In the genomic region with DNA sequence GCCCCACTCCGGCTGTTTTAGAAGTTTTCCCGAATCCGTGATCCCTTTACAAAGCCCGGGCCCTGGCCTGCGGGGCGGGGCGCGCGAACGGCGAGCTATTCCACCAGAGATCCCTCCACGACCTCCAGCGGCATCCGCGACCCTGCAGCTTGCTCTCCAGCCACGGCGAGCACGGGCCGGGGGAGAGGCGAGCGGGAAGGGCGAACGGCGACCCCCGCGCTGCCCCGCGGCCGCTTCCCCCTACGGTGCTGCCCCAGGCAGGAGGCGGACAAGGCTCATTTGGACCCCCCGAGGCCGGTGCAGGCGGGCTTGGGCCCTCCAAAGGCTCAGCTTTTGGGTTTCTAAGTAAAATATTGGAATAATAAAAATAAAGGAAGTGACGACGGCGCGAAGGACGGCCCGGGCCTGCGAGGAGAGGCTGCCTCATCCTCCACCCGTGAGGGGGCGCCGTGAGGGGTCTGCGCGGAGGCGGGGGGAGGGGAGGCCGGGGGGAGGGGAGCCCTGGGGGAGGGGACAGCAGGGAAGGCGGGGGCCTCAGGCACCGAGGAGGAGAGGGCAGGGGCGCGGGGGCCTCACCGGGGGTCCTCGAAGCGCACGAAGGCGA, we compare ENCODE assay signal across 8 cellular contexts. TPM values are rescaled to one million over a fixed set of nuclear protein-coding genes. Genes with fewer than 3 reads are reported as not detected.
DNase-seq lines count a peak whose midpoint lies in the region; ATAC-seq and TF ChIP-seq lines count a peak whose summit lies in the region.

No MANE protein-coding gene starts in this region.

- peaks cover 42% of the 10 kb centered on the region for H4K20me1 ChIP-seq in Karpas-422 (ENCODE audit: insufficient read depth, low read depth, low read length)

- peak overlapping the region; percentile 90 for H3K4me2 ChIP-seq in Karpas-422 (ENCODE audit: low read depth, low read length, poor library complexity, severe bottlenecking)

- peak overlapping the region; percentile 89 for H3K4me3 Mint-ChIP-seq in osteocyte (ENCODE audit: unreplicated experiment)

- H3K36me3 ChIP-seq in Karpas-422 (ENCODE audit: insufficient read depth, low read length), result peaks cover 34% of the 10 kb centered on the region

- peaks cover 31% of the 10 kb centered on the region for H3K4me1 ChIP-seq in Karpas-422 (ENCODE audit: low read length)

- H3K9me3 ChIP-seq in Karpas-422 (ENCODE audit: low read length), result no peaks in the 10 kb centered on the region

- peaks cover 39% of the 10 kb centered on the region for H3K4me1 Mint-ChIP-seq in osteocyte (ENCODE audit: unreplicated experiment)

- H2AFZ ChIP-seq in Karpas-422 (ENCODE audit: low read length), result no peak overlapping the region

- H3K9me3 Mint-ChIP-seq in osteocyte (ENCODE audit: unreplicated experiment), result no peaks in the 10 kb centered on the region

- H3K36me3 Mint-ChIP-seq in osteocyte (ENCODE audit: unreplicated experiment), result peaks cover 16% of the 10 kb centered on the region

- H3K9ac ChIP-seq in Karpas-422 (ENCODE audit: low read length), result peak overlapping the region; percentile 98

- peak overlapping the region; percentile 91 for H3K27ac Mint-ChIP-seq in osteocyte (ENCODE audit: unreplicated experiment)

- TF ChIP-seq CTCF in osteocyte (IDR thresholded peaks at IDR 0.05), result no peak

- peaks cover 54% of the 10 kb centered on the region for H3K79me2 ChIP-seq in Karpas-422 (ENCODE audit: low read length)

- H3K27me3 ChIP-seq in Karpas-422 (ENCODE audit: low read length), result no peaks in the 10 kb centered on the region

- H3K27me3 Mint-ChIP-seq in osteocyte (ENCODE audit: unreplicated experiment), result no peaks in the 10 kb centered on the region

- ATAC-seq in GM21619 (IDR thresholded peaks at IDR 0.05; ENCODE audit: unreplicated experiment), result peak; percentile 21
- no peak for ATAC-seq in GM18520 (IDR thresholded peaks at IDR 0.05; ENCODE audit: unreplicated experiment)

- peak overlapping the region; percentile 78 for H3K27ac ChIP-seq in Karpas-422 (ENCODE audit: low read length)

- no peaks in the 10 kb centered on the region for H3K9me2 ChIP-seq in Karpas-422 (replicated peaks; ENCODE audit: insufficient read depth, low read length)

- H3K4me3 ChIP-seq in Karpas-422 (ENCODE audit: low read length), result peak overlapping the region; percentile 84

- peak; percentile 35 for DNase-seq in ELR (ENCODE audit: low read depth)
- peak; percentile 76 for DNase-seq in Karpas-422
- peak; percentile 12 for DNase-seq in activated gamma-delta T cell treated with anti-CD3 and anti-CD28 coated beads, Interleukin-2, amount 50 U/mL, for 16 hours (ENCODE audit: low read depth)
- DNase-seq in germinal center (ENCODE audit: low spot score), result peak; percentile 74
- DNase-seq in osteocyte (ENCODE audit: extremely low spot score, unreplicated experiment), result no peak
- DNase-seq in NCI-H2029 treated with DMSO at 0.1 percent for 48 hours (lab: John Stamatoyannopoulos, UW), result no peak

RNA-seq across cellular contexts. Expression of a gene that starts 0.6 kb away (rescaled TPM):
- total RNA-seq in Karpas-422 (2014; rRNA removed; shearing (Covaris generic); ENCODE audit: low replicate concordance), result 158 and 213 TPM in 2 replicates
- 143 and 151 TPM in 2 replicates for total RNA-seq in osteocyte

RNA-seq across cellular contexts. Expression of a gene that starts 22.7 kb away (rescaled TPM):
- 18.7 and 21.9 TPM in 2 replicates for total RNA-seq in Karpas-422 (2014; rRNA removed; shearing (Covaris generic); ENCODE audit: low replicate concordance)
- total RNA-seq in osteocyte, result 16.1 and 21.1 TPM in 2 replicates

RNA-seq across cellular contexts. Expression of a gene that starts 22.8 kb away (rescaled TPM):
- total RNA-seq in Karpas-422 (2014; rRNA removed; shearing (Covaris generic); ENCODE audit: low replicate concordance), result 15.6 and 26.1 TPM in 2 replicates
- 23.9 and 25.6 TPM in 2 replicates for total RNA-seq in osteocyte

RNA-seq across cellular contexts. Expression of a gene that starts 27.0 kb away (rescaled TPM):
- total RNA-seq in Karpas-422 (2014; rRNA removed; shearing (Covaris generic); ENCODE audit: low replicate concordance), result 237 and 308 TPM in 2 replicates
- total RNA-seq in osteocyte, result 324 and 325 TPM in 2 replicates

RNA-seq across cellular contexts. Expression of a gene that starts 31.0 kb away (rescaled TPM):
- total RNA-seq in Karpas-422 (2014; rRNA removed; shearing (Covaris generic); ENCODE audit: low replicate concordance), result 542 and 565 TPM in 2 replicates
- 299 and 307 TPM in 2 replicates for total RNA-seq in osteocyte

Comparison
In these comparisons a context has a peak if more than half of its experiments do, and no peak if none do; other contexts are left out.
1. DNase-seq: peak in ELR (single experiment), Karpas-422 (single experiment), activated gamma-delta T cell treated with anti-CD3 and anti-CD28 coated beads, Interleukin-2, amount 50 U/mL, for 16 hours (single experiment) and germinal center (single experiment); none in osteocyte (single experiment) and NCI-H2029 treated with DMSO at 0.1 percent for 48 hours (single experiment).